ENCODE assay signal across 8 cellular contexts in genomic region chr16:9138731-9139501, GRCh38. TPM values are rescaled to one million over a fixed set of nuclear protein-coding genes. Genes with fewer than 3 reads are reported as not detected.
DNase-seq lines count a peak whose midpoint lies in the region; ATAC-seq lines count a peak whose summit lies in the region.

No MANE protein-coding gene starts in this region.

- H3K4me3 ChIP-seq in skeletal muscle satellite cell (ENCODE audit: low read length) = peak overlapping the region; percentile 53

- peak; percentile 65 for DNase-seq in activated gamma-delta T cell treated with Interleukin-2 at 50 U/mL for 16 hours
- no peak for DNase-seq in activated gamma-delta T cell (lab: John Stamatoyannopoulos, UW)
- peak; percentile 71 for DNase-seq in NCI-H1092 (lab: John Stamatoyannopoulos, UW)
- peak; percentile 25 for DNase-seq in T-helper 22 cell (ENCODE audit: low read depth)
- DNase-seq in hypothalamus (lab: John Stamatoyannopoulos, UW) = peak in 47 of 51 donors; percentile 7 to 83 (median 52)

- H3K9me3 ChIP-seq in skeletal muscle satellite cell (replicated peaks; ENCODE audit: low read length) = no peaks in the 10 kb centered on the region

- H3K4me2 ChIP-seq in skeletal muscle satellite cell (ENCODE audit: low read length) = peak overlapping the region; percentile 74

- ATAC-seq in HG03565 (IDR thresholded peaks at IDR 0.05; ENCODE audit: unreplicated experiment) = no peak

- peaks cover 3% of the 10 kb centered on the region for H3K4me1 ChIP-seq in skeletal muscle satellite cell (ENCODE audit: control insufficient read depth, insufficient read depth, low read length)

- H3K27ac ChIP-seq in angular gyrus (ENCODE audit: low read depth, low read length) = peak overlapping the region; percentile 32

- H3K27me3 ChIP-seq in skeletal muscle satellite cell (ENCODE audit: control insufficient read depth, insufficient read depth, low read length) = no peaks in the 10 kb centered on the region

- no peak overlapping the region for H3K9ac ChIP-seq in skeletal muscle satellite cell (ENCODE audit: low read depth, low read length)

- no peaks in the 10 kb centered on the region for H3K36me3 ChIP-seq in skeletal muscle satellite cell (ENCODE audit: insufficient read depth, low read length)

RNA-seq across cellular contexts. Expression of gene HAPSTR1, which starts 47.5 kb away (rescaled TPM):
- total RNA-seq in skeletal muscle satellite cell (2012; rRNA removed) = 53.1 and 62.4 TPM in 2 replicates
